8 cellular contexts compared by ENCODE assay signal in the genomic region with DNA sequence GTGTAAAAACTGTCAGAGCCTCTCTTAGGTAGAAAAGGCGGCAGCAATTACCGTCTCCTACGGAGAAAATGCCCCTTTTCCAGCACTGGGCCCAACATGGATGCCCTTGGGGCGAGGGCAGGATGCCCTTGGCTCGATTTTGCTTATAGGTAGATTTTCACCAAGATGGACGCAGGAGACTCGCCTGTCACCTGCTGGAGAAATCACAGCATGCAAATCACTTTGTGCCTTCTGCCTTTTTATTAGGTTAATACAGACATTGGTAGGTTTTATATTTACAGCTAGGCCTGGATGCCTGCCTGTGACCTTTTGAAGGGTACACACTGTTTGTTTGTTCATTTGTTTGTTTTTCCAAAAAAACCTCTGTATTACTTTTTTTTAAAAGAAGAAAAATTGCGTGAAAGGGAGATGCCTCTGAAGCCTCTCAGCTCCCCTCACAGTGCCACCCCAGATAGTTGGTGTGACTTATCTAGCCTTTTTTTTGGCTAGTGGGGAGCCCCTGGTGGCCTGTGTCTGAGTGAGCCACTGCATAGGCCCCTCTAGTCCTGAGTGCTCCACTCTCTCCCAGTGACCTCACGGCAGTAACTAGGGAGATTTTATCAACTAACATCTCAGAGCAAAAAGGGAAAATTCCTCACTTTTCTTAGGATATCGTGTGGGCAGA. TPM values are rescaled to one million over a fixed set of nuclear protein-coding genes. Genes with fewer than 3 reads are reported as not detected.
DNase-seq lines count a peak whose midpoint lies in the region; ATAC-seq and TF ChIP-seq lines count a peak whose summit lies in the region.

No MANE protein-coding gene starts in this region.

- H3K4me3 ChIP-seq in mucosa of descending colon, result peak overlapping the region; percentile 92

- peak overlapping the region; percentile 91 for H3K27ac Mint-ChIP-seq in stimulated activated naive CD8-positive, alpha-beta T cell treated with anti-CD3 and anti-CD28 coated beads, Interleukin-15, Interleukin-2, amounts not matched to agents 100 ng/mL and 50 ng/mL, for 24 hours

- peak overlapping the region; percentile 45 for H3K4me3 Mint-ChIP-seq in stimulated activated naive CD8-positive, alpha-beta T cell treated with anti-CD3 and anti-CD28 coated beads, Interleukin-15, Interleukin-2, amounts not matched to agents 100 ng/mL and 50 ng/mL, for 24 hours

- peaks cover 42% of the 10 kb centered on the region for H3K4me1 ChIP-seq in mucosa of descending colon (ENCODE audit: low read depth)

- no peak for TF ChIP-seq CTCF in mucosa of descending colon (IDR thresholded peaks at IDR 0.05)

- peaks cover 10% of the 10 kb centered on the region for H3K36me3 Mint-ChIP-seq in stimulated activated naive CD8-positive, alpha-beta T cell treated with anti-CD3 and anti-CD28 coated beads, Interleukin-15, Interleukin-2, amounts not matched to agents 100 ng/mL and 50 ng/mL, for 24 hours (ENCODE audit: low read depth)

- DNase-seq in stimulated activated naive CD8-positive, alpha-beta T cell treated with anti-CD3 and anti-CD28 coated beads, Interleukin-15, Interleukin-2, amounts not matched to agents 100 U/mL and 50 U/mL, for 24 hours, result no peak
- DNase-seq in NCI-H446 treated with DMSO at 0.1 percent for 48 hours (lab: John Stamatoyannopoulos, UW) (peak; percentile 20), cerebellum (ENCODE audit: low spot score) (peak; percentile 50), mucosa of descending colon (peak; percentile 63 to 71 (median 65)), GDM1 (lab: John Stamatoyannopoulos, UW) (no peak), AG20443 (ENCODE audit: low spot score) (no peak)
- DNase-seq in NK-92 treated with Interleukin-12 subunit alpha and Interleukin-12 subunit beta, amount 100 ng/mL, for 24 hours (lab: John Stamatoyannopoulos, UW), result no peak

- no peaks in the 10 kb centered on the region for H3K36me3 ChIP-seq in mucosa of descending colon (ENCODE audit: low read depth)

- no peaks in the 10 kb centered on the region for H3K9me3 ChIP-seq in mucosa of descending colon

- H3K9me3 Mint-ChIP-seq in stimulated activated naive CD8-positive, alpha-beta T cell treated with anti-CD3 and anti-CD28 coated beads, Interleukin-15, Interleukin-2, amounts not matched to agents 100 ng/mL and 50 ng/mL, for 24 hours, result no peaks in the 10 kb centered on the region

- no peak for ATAC-seq in stimulated activated naive CD8-positive, alpha-beta T cell treated with anti-CD3 and anti-CD28 coated beads, Interleukin-15, Interleukin-2, amounts not matched to agents 100 U/mL and 50 U/mL, for 24 hours
- no peak for ATAC-seq in mucosa of descending colon

- intact Hi-C loops in mucosa of descending colon (cut with DNase I, micrococcal nuclease), result no loop called here

- peaks cover 39% of the 10 kb centered on the region for H3K4me1 Mint-ChIP-seq in stimulated activated naive CD8-positive, alpha-beta T cell treated with anti-CD3 and anti-CD28 coated beads, Interleukin-15, Interleukin-2, amounts not matched to agents 100 ng/mL and 50 ng/mL, for 24 hours (ENCODE audit: low read depth)

- peaks cover 19% of the 10 kb centered on the region for H3K27me3 Mint-ChIP-seq in stimulated activated naive CD8-positive, alpha-beta T cell treated with anti-CD3 and anti-CD28 coated beads, Interleukin-15, Interleukin-2, amounts not matched to agents 100 ng/mL and 50 ng/mL, for 24 hours

RNA-seq across cellular contexts. Expression of a gene that starts 2.5 kb away (rescaled TPM):
- 88.4 TPM for total RNA-seq in cerebellum
- 100 to 1,000 TPM; 342 to 860 (median 744) TPM for total RNA-seq in mucosa of descending colon

Comparison
In these comparisons a context has a peak if more than half of its experiments do, and no peak if none do; other contexts are left out.
1. DNase-seq: peak in NCI-H446 treated with DMSO at 0.1 percent for 48 hours (single experiment), cerebellum (single experiment) and mucosa of descending colon (3 of 3); none in stimulated activated naive CD8-positive, alpha-beta T cell treated with anti-CD3 and anti-CD28 coated beads, Interleukin-15, Interleukin-2, amounts not matched to agents 100 U/mL and 50 U/mL, for 24 hours (single experiment), GDM1 (single experiment), NK-92 treated with Interleukin-12 subunit alpha and Interleukin-12 subunit beta, amount 100 ng/mL, for 24 hours (single experiment) and AG20443 (single experiment).